Comparison of ENCODE assay signal across 1 cellular context in genomic region chr7:139095194-139095659, GRCh38.
A peak's percentile ranks its signal among the peaks of the same experiment; 100 is the strongest.
TF ChIP-seq lines count a peak whose summit lies in the region.

No MANE protein-coding gene starts in this region.

TF ChIP-seq in GM12878, 131 proteins besides CTCF, POLR2A, EP300 and RAD21 (continued from another document):
- TF ChIP-seq, protein P1, sequence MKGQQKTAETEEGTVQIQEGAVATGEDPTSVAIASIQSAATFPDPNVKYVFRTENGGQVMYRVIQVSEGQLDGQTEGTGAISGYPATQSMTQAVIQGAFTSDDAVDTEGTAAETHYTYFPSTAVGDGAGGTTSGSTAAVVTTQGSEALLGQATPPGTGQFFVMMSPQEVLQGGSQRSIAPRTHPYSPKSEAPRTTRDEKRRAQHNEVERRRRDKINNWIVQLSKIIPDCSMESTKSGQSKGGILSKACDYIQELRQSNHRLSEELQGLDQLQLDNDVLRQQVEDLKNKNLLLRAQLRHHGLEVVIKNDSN (IDR thresholded peaks at IDR 0.05; ENCODE audit: borderline replicate concordance, extremely low read length, insufficient read depth, low read depth, low read length): peak; percentile 32
- TF ChIP-seq ZNF622 (IDR thresholded peaks at IDR 0.05): no peak
- TF ChIP-seq HDAC6 (IDR thresholded peaks at IDR 0.05; ENCODE audit: unreplicated experiment): no peak
- TF ChIP-seq HDGF (IDR thresholded peaks at IDR 0.05): peak; percentile 73; the same call in 1 of the 2 replicates
- no peak for TF ChIP-seq SMAD1 (IDR thresholded peaks at IDR 0.05; ENCODE audit: low read depth, partially characterized antibody)
- peak; percentile 52 to 70; a peak in 3 of 4 replicates for TF ChIP-seq BHLHE40 (IDR thresholded peaks at IDR 0.05; ENCODE audit: borderline replicate concordance in 1 of 2, low read depth in 2 of 2, low read length in 1 of 2)
- TF ChIP-seq FOXM1 (IDR thresholded peaks at IDR 0.05; ENCODE audit: low read depth, low read length): no peak
- peak; percentile 60; the same call in 1 of the 2 replicates for TF ChIP-seq ATF7 (IDR thresholded peaks at IDR 0.05; ENCODE audit: low read depth)
- TF ChIP-seq FOXK2 (IDR thresholded peaks at IDR 0.05): no peak
- TF ChIP-seq, protein P2, sequence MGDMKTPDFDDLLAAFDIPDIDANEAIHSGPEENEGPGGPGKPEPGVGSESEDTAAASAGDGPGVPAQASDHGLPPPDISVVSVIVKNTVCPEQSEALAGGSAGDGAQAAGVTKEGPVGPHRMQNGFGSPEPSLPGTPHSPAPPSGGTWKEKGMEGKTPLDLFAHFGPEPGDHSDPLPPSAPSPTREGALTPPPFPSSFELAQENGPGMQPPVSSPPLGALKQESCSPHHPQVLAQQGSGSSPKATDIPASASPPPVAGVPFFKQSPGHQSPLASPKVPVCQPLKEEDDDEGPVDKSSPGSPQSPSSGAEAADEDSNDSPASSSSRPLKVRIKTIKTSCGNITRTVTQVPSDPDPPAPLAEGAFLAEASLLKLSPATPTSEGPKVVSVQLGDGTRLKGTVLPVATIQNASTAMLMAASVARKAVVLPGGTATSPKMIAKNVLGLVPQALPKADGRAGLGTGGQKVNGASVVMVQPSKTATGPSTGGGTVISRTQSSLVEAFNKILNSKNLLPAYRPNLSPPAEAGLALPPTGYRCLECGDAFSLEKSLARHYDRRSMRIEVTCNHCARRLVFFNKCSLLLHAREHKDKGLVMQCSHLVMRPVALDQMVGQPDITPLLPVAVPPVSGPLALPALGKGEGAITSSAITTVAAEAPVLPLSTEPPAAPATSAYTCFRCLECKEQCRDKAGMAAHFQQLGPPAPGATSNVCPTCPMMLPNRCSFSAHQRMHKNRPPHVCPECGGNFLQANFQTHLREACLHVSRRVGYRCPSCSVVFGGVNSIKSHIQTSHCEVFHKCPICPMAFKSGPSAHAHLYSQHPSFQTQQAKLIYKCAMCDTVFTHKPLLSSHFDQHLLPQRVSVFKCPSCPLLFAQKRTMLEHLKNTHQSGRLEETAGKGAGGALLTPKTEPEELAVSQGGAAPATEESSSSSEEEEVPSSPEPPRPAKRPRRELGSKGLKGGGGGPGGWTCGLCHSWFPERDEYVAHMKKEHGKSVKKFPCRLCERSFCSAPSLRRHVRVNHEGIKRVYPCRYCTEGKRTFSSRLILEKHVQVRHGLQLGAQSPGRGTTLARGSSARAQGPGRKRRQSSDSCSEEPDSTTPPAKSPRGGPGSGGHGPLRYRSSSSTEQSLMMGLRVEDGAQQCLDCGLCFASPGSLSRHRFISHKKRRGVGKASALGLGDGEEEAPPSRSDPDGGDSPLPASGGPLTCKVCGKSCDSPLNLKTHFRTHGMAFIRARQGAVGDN (IDR thresholded peaks at IDR 0.05): peak; percentile 74; the same call in 1 of the 2 replicates
- TF ChIP-seq WRNIP1 (IDR thresholded peaks at IDR 0.05; ENCODE audit: borderline replicate concordance, low read depth, low read length): no peak
- TF ChIP-seq RUNX3 (IDR thresholded peaks at IDR 0.05; ENCODE audit: low read length): peak; percentile 94
- no peak for TF ChIP-seq SREBF1 (IDR thresholded peaks at IDR 0.05; ENCODE audit: low read length)
- 0 out of 2 replicates have a peak, but pooled peaks have one; percentile 17 for TF ChIP-seq BCL11A (IDR thresholded peaks at IDR 0.05; ENCODE audit: low read depth, low read length)
- no peak for TF ChIP-seq PKNOX1 (IDR thresholded peaks at IDR 0.05)
- TF ChIP-seq, protein P3, sequence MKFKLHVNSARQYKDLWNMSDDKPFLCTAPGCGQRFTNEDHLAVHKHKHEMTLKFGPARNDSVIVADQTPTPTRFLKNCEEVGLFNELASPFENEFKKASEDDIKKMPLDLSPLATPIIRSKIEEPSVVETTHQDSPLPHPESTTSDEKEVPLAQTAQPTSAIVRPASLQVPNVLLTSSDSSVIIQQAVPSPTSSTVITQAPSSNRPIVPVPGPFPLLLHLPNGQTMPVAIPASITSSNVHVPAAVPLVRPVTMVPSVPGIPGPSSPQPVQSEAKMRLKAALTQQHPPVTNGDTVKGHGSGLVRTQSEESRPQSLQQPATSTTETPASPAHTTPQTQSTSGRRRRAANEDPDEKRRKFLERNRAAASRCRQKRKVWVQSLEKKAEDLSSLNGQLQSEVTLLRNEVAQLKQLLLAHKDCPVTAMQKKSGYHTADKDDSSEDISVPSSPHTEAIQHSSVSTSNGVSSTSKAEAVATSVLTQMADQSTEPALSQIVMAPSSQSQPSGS (IDR thresholded peaks at IDR 0.05; ENCODE audit: low read length): 0 out of 2 replicates have a peak, but pooled peaks have one; percentile 19
- TF ChIP-seq, protein P4, sequence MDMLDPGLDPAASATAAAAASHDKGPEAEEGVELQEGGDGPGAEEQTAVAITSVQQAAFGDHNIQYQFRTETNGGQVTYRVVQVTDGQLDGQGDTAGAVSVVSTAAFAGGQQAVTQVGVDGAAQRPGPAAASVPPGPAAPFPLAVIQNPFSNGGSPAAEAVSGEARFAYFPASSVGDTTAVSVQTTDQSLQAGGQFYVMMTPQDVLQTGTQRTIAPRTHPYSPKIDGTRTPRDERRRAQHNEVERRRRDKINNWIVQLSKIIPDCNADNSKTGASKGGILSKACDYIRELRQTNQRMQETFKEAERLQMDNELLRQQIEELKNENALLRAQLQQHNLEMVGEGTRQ (IDR thresholded peaks at IDR 0.05; ENCODE audit: borderline replicate concordance, low read depth, low read length): peak; percentile 56; the same call in 1 of the 2 replicates
- TF ChIP-seq GABPA (IDR thresholded peaks at IDR 0.05; ENCODE audit: low read depth): 0 out of 2 replicates have a peak, but pooled peaks have one; percentile 52
- peak; percentile 65 for TF ChIP-seq ZNF384 (IDR thresholded peaks at IDR 0.05; ENCODE audit: borderline replicate concordance, low read depth, low read length)
- peak; percentile 85 for TF ChIP-seq YY1 (IDR thresholded peaks at IDR 0.05; ENCODE audit: low read depth, low read length)
- TF ChIP-seq STAT1 (conservative IDR thresholded peaks at IDR 0.05): no peak
- peak; percentile 61; the same call in 1 of the 2 replicates for TF ChIP-seq TAF1 (IDR thresholded peaks at IDR 0.05; ENCODE audit: borderline replicate concordance, low read depth, low read length)
- TF ChIP-seq CBX5 (IDR thresholded peaks at IDR 0.05; ENCODE audit: low read depth): peak; percentile 69; the same call in 1 of the 2 replicates
- TF ChIP-seq RELA (IDR thresholded peaks at IDR 0.05; ENCODE audit: borderline replicate concordance, partially characterized antibody): peak; percentile 24
- TF ChIP-seq IKZF2 (IDR thresholded peaks at IDR 0.05): peak in 1 of 2 experiments; percentile 18; a peak in 1 of 4 replicates
- TF ChIP-seq PAX5 (IDR thresholded peaks at IDR 0.05; ENCODE audit: borderline replicate concordance, low read depth, low read length): peak; percentile 78
- no peak for TF ChIP-seq EED (IDR thresholded peaks at IDR 0.05; ENCODE audit: low read depth)
- TF ChIP-seq NR2C1 (IDR thresholded peaks at IDR 0.05): no peak
- TF ChIP-seq NFIC (IDR thresholded peaks at IDR 0.05; ENCODE audit: low read depth, low read length): peak; percentile 14; the same call in 1 of the 2 replicates
- peak in 1 of 2 experiments; percentile 61; a peak in 1 of 4 replicates for TF ChIP-seq ETV6 (conservative IDR thresholded peaks at IDR 0.05 in 1 of 2, IDR thresholded peaks at IDR 0.05 in 1 of 2; ENCODE audit: borderline replicate concordance in 1 of 2, low read depth in 1 of 2)
- TF ChIP-seq, protein P5, sequence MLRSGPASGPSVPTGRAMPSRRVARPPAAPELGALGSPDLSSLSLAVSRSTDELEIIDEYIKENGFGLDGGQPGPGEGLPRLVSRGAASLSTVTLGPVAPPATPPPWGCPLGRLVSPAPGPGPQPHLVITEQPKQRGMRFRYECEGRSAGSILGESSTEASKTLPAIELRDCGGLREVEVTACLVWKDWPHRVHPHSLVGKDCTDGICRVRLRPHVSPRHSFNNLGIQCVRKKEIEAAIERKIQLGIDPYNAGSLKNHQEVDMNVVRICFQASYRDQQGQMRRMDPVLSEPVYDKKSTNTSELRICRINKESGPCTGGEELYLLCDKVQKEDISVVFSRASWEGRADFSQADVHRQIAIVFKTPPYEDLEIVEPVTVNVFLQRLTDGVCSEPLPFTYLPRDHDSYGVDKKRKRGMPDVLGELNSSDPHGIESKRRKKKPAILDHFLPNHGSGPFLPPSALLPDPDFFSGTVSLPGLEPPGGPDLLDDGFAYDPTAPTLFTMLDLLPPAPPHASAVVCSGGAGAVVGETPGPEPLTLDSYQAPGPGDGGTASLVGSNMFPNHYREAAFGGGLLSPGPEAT (IDR thresholded peaks at IDR 0.05; ENCODE audit: low read depth): peak; percentile 70; the same call in 1 of the 2 replicates
- peak; percentile 89 for TF ChIP-seq RAD51 (IDR thresholded peaks at IDR 0.05)
- TF ChIP-seq, protein P6, sequence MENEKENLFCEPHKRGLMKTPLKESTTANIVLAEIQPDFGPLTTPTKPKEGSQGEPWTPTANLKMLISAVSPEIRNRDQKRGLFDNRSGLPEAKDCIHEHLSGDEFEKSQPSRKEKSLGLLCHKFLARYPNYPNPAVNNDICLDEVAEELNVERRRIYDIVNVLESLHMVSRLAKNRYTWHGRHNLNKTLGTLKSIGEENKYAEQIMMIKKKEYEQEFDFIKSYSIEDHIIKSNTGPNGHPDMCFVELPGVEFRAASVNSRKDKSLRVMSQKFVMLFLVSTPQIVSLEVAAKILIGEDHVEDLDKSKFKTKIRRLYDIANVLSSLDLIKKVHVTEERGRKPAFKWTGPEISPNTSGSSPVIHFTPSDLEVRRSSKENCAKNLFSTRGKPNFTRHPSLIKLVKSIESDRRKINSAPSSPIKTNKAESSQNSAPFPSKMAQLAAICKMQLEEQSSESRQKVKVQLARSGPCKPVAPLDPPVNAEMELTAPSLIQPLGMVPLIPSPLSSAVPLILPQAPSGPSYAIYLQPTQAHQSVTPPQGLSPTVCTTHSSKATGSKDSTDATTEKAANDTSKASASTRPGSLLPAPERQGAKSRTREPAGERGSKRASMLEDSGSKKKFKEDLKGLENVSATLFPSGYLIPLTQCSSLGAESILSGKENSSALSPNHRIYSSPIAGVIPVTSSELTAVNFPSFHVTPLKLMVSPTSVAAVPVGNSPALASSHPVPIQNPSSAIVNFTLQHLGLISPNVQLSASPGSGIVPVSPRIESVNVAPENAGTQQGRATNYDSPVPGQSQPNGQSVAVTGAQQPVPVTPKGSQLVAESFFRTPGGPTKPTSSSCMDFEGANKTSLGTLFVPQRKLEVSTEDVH (IDR thresholded peaks at IDR 0.05; ENCODE audit: low read depth, partially characterized antibody): peak; percentile 44
- 0 out of 2 replicates have a peak, but pooled peaks have one; percentile 54 for TF ChIP-seq TBL1XR1 (IDR thresholded peaks at IDR 0.05; ENCODE audit: low read depth, low read length)
- no peak for TF ChIP-seq RB1 (IDR thresholded peaks at IDR 0.05; ENCODE audit: borderline replicate concordance)
- TF ChIP-seq MXI1 (IDR thresholded peaks at IDR 0.05; ENCODE audit: low read depth, low read length): peak; percentile 62; the same call in 1 of the 2 replicates
- TF ChIP-seq PAX8 (IDR thresholded peaks at IDR 0.05): 0 out of 2 replicates have a peak, but pooled peaks have one; percentile 46
